2 cellular contexts compared by ENCODE assay signal in genomic region chr22:25174888-25175411, GRCh38.
A peak's percentile ranks its signal among the peaks of the same experiment; 100 is the strongest.
TF ChIP-seq lines count a peak whose summit lies in the region.

No MANE protein-coding gene starts in this region.

TF ChIP-seq in HepG2, 621 proteins besides CTCF, POLR2A, EP300 and RAD21:
- TF ChIP-seq ATF7 (IDR thresholded peaks at IDR 0.05), result peak; percentile 50
- no peak for TF ChIP-seq ATF7 (CRISPR knock-in tag; IDR thresholded peaks at IDR 0.05)
- no peak for TF ChIP-seq ZNF24 (IDR thresholded peaks at IDR 0.05)
- no peak for TF ChIP-seq SMAD3 (CRISPR knock-in tag; IDR thresholded peaks at IDR 0.05)
TF ChIP-seq in HepG2: peak in this region for 1.

TF ChIP-seq in H1, 55 proteins besides CTCF, POLR2A, EP300 and RAD21:
- TF ChIP-seq RBBP5 (IDR thresholded peaks at IDR 0.05; ENCODE audit: borderline replicate concordance, low read depth, low read length), result no peak
- peak; percentile 68; the same call in 1 of the 2 replicates for TF ChIP-seq ATF2 (IDR thresholded peaks at IDR 0.05; ENCODE audit: low read length)
TF ChIP-seq in H1: peak in this region for 1.
